ENCODE assay signal across 8 cellular contexts in the genomic region with DNA sequence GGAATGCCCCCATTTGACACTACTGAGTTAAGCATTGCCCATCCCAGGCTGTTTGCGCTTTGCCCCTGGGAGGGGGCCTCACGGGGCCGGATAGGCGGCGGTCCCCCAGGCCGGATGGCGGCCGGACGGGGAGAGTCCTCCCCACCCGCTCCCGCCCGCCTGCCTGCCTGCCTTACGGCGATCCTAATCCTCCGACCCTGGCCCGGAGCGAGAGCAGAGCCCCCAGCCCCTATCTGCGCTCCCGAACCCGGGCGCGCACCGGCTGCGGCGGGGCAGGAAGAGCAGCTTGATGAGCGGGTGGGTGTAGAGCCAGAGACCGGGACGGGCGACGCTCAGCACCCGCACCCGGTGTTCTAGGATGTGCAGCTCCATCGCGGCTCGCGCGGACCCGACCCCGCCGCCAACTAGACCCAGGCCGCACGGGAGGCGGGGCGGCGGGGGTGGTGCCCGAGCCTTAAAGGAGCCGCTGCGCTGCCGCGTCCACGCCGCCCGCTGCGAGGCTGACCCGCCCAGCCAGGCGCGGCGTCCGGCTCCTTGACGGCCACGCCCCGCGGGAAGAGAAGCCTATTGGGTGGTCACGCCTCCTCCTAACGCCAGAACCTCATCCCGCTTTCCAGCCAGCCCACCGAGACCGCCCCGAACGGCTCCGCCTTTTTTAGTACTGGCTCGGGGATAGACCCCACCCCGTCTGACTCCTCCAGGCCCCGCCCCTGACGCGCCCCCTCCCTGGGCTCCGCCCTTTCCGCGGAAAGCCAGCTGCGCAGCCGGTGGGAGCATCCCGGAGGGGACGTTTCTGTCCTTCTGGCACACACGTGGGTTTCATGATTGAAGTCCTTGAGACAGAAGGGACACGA. TPM values are rescaled to one million over a fixed set of nuclear protein-coding genes. Genes with fewer than 3 reads are reported as not detected.
DNase-seq lines count a peak whose midpoint lies in the region; ATAC-seq and TF ChIP-seq lines count a peak whose summit lies in the region.

A gene (minus strand): TSS at position 380 of the 854 bp plus-strand sequence. CDS start 8 bp downstream, at position 372.

- peak within 1 kb of the TSS; percentile 7 for H2BK5ac ChIP-seq in IMR-90 (ENCODE audit: low read depth, low read length, poor library complexity, severe bottlenecking)

- H3K9ac ChIP-seq in IMR-90 (ENCODE audit: low read depth, low read length): peak within 1 kb of the TSS; percentile 80

- TF ChIP-seq POLR2A in IMR-90 (IDR thresholded peaks at IDR 0.05; ENCODE audit: low read depth, low read length): no peak; the same call in 1 of the 2 replicates

- no peaks in the 10 kb centered on the region for H3K9me3 ChIP-seq in IMR-90 (ENCODE audit: control insufficient read depth, insufficient read depth, low read length)
- H3K9me3 ChIP-seq in OCI-LY7 (ENCODE audit: low read length): no peaks in the 10 kb centered on the region

- in situ Hi-C loops in IMR-90 (cut with MboI; ENCODE audit: low sequenced_read_pairs): no loop called here

- H3K27ac ChIP-seq in IMR-90 (ENCODE audit: insufficient read depth, low read length) (peak within 1 kb of the TSS; percentile 57), OCI-LY7 (ENCODE audit: low read depth, low read length, poor library complexity, severe bottlenecking) (peak within 1 kb of the TSS; percentile 64)

- 2% methylated on average over 21 of the region's 85 CpGs; no CpG with 5 or more reads in 1 of the 2 experiments for WGBS in IMR-90 (ENCODE audit: extremely low coverage in 2 of 2, insufficient read length in 1 of 2), 2 experiments

- H3K4me3 ChIP-seq in IMR-90 (ENCODE audit: insufficient read depth, low read depth, low read length) (peak within 1 kb of the TSS; percentile 90), OCI-LY7 (ENCODE audit: low read depth, low read length, poor library complexity, severe bottlenecking) (peak within 1 kb of the TSS; percentile 71), epithelial cell of proximal tubule (ENCODE audit: low read depth, low read length) (peak within 1 kb of the TSS; percentile 89)

- peak within 1 kb of the TSS; percentile 4; the same call in 1 of the 2 replicates for H4K5ac ChIP-seq in IMR-90 (ENCODE audit: low read depth, low read length)

- H3K14ac ChIP-seq in IMR-90 (replicated peaks; ENCODE audit: low read depth, low read length): peak within 1 kb of the TSS; percentile 74

- no peak within 1 kb of the TSS for H2BK15ac ChIP-seq in IMR-90 (ENCODE audit: low read depth, low read length)

- peak; percentile 54 for ATAC-seq in GM21515 (IDR thresholded peaks at IDR 0.05; ENCODE audit: unreplicated experiment)
- peak; percentile 91 for ATAC-seq in IMR-90 (ENCODE audit: low read depth)

- H3K36me3 ChIP-seq in IMR-90 (ENCODE audit: control insufficient read depth, insufficient read depth, low read length) (peaks cover 50% of the 10 kb centered on the region), OCI-LY7 (ENCODE audit: insufficient read depth, low read length) (peaks cover 11% of the 10 kb centered on the region; the same call in 1 of the 2 replicates)

- peak within 1 kb of the TSS; percentile 92 for H2AFZ ChIP-seq in IMR-90 (replicated peaks; ENCODE audit: low read length, poor library complexity)
- peak within 1 kb of the TSS; percentile 66 for H2AFZ ChIP-seq in OCI-LY7 (ENCODE audit: low read length)

- peaks cover 6% of the 10 kb centered on the region for H3K9me1 ChIP-seq in IMR-90 (ENCODE audit: insufficient read depth, low read length)

- peak within 1 kb of the TSS; percentile 85 for H2AK9ac ChIP-seq in IMR-90 (replicated peaks; ENCODE audit: low read depth, low read length, poor library complexity)

- H3K27me3 ChIP-seq in IMR-90 (ENCODE audit: control insufficient read depth, insufficient read depth, low read length): no peaks in the 10 kb centered on the region

- TF ChIP-seq RAD21 in IMR-90 (IDR thresholded peaks at IDR 0.05; ENCODE audit: low read length): no peak

- H2AK5ac ChIP-seq in IMR-90 (ENCODE audit: low read depth, low read length): peak within 1 kb of the TSS; percentile 43

- no peak within 1 kb of the TSS for H2BK120ac ChIP-seq in IMR-90 (ENCODE audit: low read depth, low read length)

- no peak within 1 kb of the TSS for H3K18ac ChIP-seq in IMR-90 (ENCODE audit: low read depth, low read length)

- H4K91ac ChIP-seq in IMR-90 (ENCODE audit: insufficient read depth, low read depth, low read length): peak within 1 kb of the TSS; percentile 35; the same call in 1 of the 2 replicates

- BruUV-seq in IMR-90 (replicated peaks; lab: Mats Ljungman, UMichigan) (no TSS peak), OCI-LY7 (replicated peaks; lab: Mats Ljungman, UMichigan) (no TSS peak)

- no peaks in the 10 kb centered on the region for H3K79me2 ChIP-seq in OCI-LY7 (ENCODE audit: insufficient read depth, low read depth, low read length)

- H3K56ac ChIP-seq in IMR-90 (ENCODE audit: extremely low read depth, insufficient read depth, low read length): peak within 1 kb of the TSS; percentile 38; the same call in 1 of the 2 replicates

- POLR2A ChIA-PET in IMR-90 (lab: Charles Lee; ENCODE audit: unreplicated experiment): interaction anchor here (0.6 kb wide), 1 partner anchor 190 kb away, joined by 3 read pairs; no protein-coding TSS in a partner anchor
- POLR2A ChIA-PET in OCI-LY7 (lab: Charles Lee): interaction anchor here (0.5 to 3.3 kb wide), 5 partner anchors 11 to 1794 kb away, joined by 3 to 14 read pairs (median 3); a partner anchor contains a TSS

- no peak for TF ChIP-seq CTCF in IMR-90 (conservative IDR thresholded peaks at IDR 0.05; ENCODE audit: low read depth, low read length)
- no peak for TF ChIP-seq CTCF in OCI-LY7 (conservative IDR thresholded peaks at IDR 0.05; ENCODE audit: low read length)
- no peak for TF ChIP-seq CTCF in epithelial cell of proximal tubule (conservative IDR thresholded peaks at IDR 0.05; ENCODE audit: low read depth, low read length)

- peak within 1 kb of the TSS; percentile 47 to 61; a peak in 3 of 4 replicates for H4K8ac ChIP-seq in IMR-90 (ENCODE audit: low read depth in 2 of 2, low read length in 2 of 2)

- intact Hi-C loops in IMR-90 (cut with micrococcal nuclease): loop anchor here (2.0 kb wide), 2 partner anchors 37 to 67 kb away; a partner anchor contains a TSS
- intact Hi-C loops in OCI-LY7 (cut with micrococcal nuclease; ENCODE audit: unreplicated experiment): loop anchor here (1.0 to 10.0 kb wide), 2 partner anchors 38 to 195 kb away; no protein-coding TSS in a partner anchor

- peak within 1 kb of the TSS; percentile 93 for H3K4me2 ChIP-seq in IMR-90 (ENCODE audit: low read depth, low read length)
- H3K4me2 ChIP-seq in OCI-LY7 (ENCODE audit: low read length): peak within 1 kb of the TSS; percentile 82

- DNase-seq in D341Med (ENCODE audit: low spot score) (peak; percentile 98), IMR-90 (peak; percentile 97), OCI-LY7 (ENCODE audit: low spot score) (peak; percentile 83), activated T-cell treated with anti-CD3 and anti-CD28 coated beads for 48 hours (ENCODE audit: low read depth) (peak; percentile 87), epithelial cell of proximal tubule (ENCODE audit: low read depth) (peak; percentile 63), mucosa of gallbladder (ENCODE audit: low spot score) (peak; percentile 98)
- peak; percentile 82 for DNase-seq in stimulated activated CD8-positive, alpha-beta memory T cell treated with anti-CD3 and anti-CD28 coated beads, Interleukin-4, amount 100 ng/mL, for 24 hours (ENCODE audit: low read depth)

- peak within 1 kb of the TSS; percentile 43; the same call in 1 of the 2 replicates for H3K23ac ChIP-seq in IMR-90 (ENCODE audit: low read depth, low read length)

- CTCF ChIA-PET in IMR-90 (lab: Yijun Ruan, JAX) (interaction anchor here (2.0 kb wide), 1 partner anchor 36 kb away, joined by 9 read pairs; no protein-coding TSS in a partner anchor), OCI-LY7 (lab: Charles Lee; ENCODE audit: unreplicated experiment) (interaction anchor here (0.7 to 2.2 kb wide), 4 partner anchors 11 to 98 kb away, joined by 3 to 9 read pairs (median 4); a partner anchor contains a TSS)

- H2BK20ac ChIP-seq in IMR-90 (ENCODE audit: low read depth, low read length): no peak within 1 kb of the TSS

- H3K79me1 ChIP-seq in IMR-90 (ENCODE audit: low read depth in 1 of 2, low read length in 2 of 2): peaks cover 0 to 14% of the 10 kb centered on the region in 2 experiments; a peak in 3 of 4 replicates

- dilution Hi-C loops in IMR-90 (cut with HindIII; ENCODE audit: low sequenced_read_pairs, unreplicated experiment): no loop called here

- H3K9me2 ChIP-seq in OCI-LY7 (ENCODE audit: insufficient read depth, low read length): no peaks in the 10 kb centered on the region

- H3K4ac ChIP-seq in IMR-90 (ENCODE audit: low read depth, low read length): peak within 1 kb of the TSS; percentile 73

- peaks cover 20% of the 10 kb centered on the region; the same call in 1 of the 2 replicates for H3K4me1 ChIP-seq in IMR-90 (ENCODE audit: control insufficient read depth, insufficient read depth, low read length)
- peaks cover 31% of the 10 kb centered on the region for H3K4me1 ChIP-seq in OCI-LY7 (ENCODE audit: insufficient read depth, low read length, poor library complexity, severe bottlenecking)

- peaks cover 20% of the 10 kb centered on the region for H4K20me1 ChIP-seq in IMR-90 (ENCODE audit: insufficient read depth, low read length)
- H4K20me1 ChIP-seq in OCI-LY7 (ENCODE audit: insufficient read depth, low read length): no peaks in the 10 kb centered on the region

TF ChIP-seq in IMR-90, 13 proteins besides CTCF, POLR2A, EP300 and RAD21 (continues in another document):
- TF ChIP-seq RCOR1 (IDR thresholded peaks at IDR 0.05; ENCODE audit: insufficient replicate concordance, low read length): no peak
- peak; percentile 94 for TF ChIP-seq MXI1 (IDR thresholded peaks at IDR 0.05; ENCODE audit: borderline replicate concordance, low read depth, low read length)
- TF ChIP-seq, protein P1, sequence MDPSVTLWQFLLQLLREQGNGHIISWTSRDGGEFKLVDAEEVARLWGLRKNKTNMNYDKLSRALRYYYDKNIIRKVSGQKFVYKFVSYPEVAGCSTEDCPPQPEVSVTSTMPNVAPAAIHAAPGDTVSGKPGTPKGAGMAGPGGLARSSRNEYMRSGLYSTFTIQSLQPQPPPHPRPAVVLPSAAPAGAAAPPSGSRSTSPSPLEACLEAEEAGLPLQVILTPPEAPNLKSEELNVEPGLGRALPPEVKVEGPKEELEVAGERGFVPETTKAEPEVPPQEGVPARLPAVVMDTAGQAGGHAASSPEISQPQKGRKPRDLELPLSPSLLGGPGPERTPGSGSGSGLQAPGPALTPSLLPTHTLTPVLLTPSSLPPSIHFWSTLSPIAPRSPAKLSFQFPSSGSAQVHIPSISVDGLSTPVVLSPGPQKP (IDR thresholded peaks at IDR 0.05; ENCODE audit: borderline replicate concordance, low read depth, low read length): no peak
- no peak for TF ChIP-seq BHLHE40 (IDR thresholded peaks at IDR 0.05; ENCODE audit: low read depth, low read length)

RNA-seq across cellular contexts. Expression of the gene that starts here (rescaled TPM):
- total RNA-seq in IMR-90 (2012; rRNA removed) (10.6 and 11.7 TPM in 2 replicates), OCI-LY7 (2022) (4.3 and 4.5 TPM in 2 replicates), epithelial cell of proximal tubule (6.4 and 14.3 TPM in 2 replicates), mucosa of gallbladder (19.1 TPM)
- polyA plus RNA-seq in IMR-90 (2012; rRNA removed): 23.5 and 26.9 TPM in 2 replicates
- polyA plus RNA-seq in IMR-90 (2012; cell fraction: cytosol; rRNA removed): 11.4 and 33.1 TPM in 2 replicates
- polyA plus RNA-seq in IMR-90 (2012; cell fraction: nucleus; rRNA removed; ENCODE audit: low replicate concordance): 55.8 and 106 TPM in 2 replicates
- 3.5 and 9.1 TPM in 2 replicates for total RNA-seq in OCI-LY7 (2014; rRNA removed; shearing (Covaris generic))

Comparison
In these comparisons a context has a peak if more than half of its experiments do, and no peak if none do; other contexts are left out.
1. Peak in every context shown above with its lines: DNase-seq, ATAC-seq, H3K4me3 ChIP-seq and H3K27ac ChIP-seq.